16 cellular contexts compared by ENCODE assay signal in genomic region chr13:44129418-44129817, GRCh38.
DNase-seq lines count a peak whose midpoint lies in the region; ATAC-seq and TF ChIP-seq lines count a peak whose summit lies in the region.
"Had no signal": no experiment of that assay in that cellular context is flagged by ENCODE, and none has a peak within 500 bp of the region (broad histone marks: within the 10 kb centered on the region; RNA-seq: fewer than 3 reads in every experiment).

No MANE protein-coding gene starts in this region.

- no peaks in the 10 kb centered on the region for H3K9me3 Mint-ChIP-seq in activated CD4-positive, alpha-beta memory T cell treated with anti-CD3 and anti-CD28 coated beads, Interleukin-2, amount 10 ng/mL, durations not matched to agents 7 days and 5 days
- H3K9me3 Mint-ChIP-seq: CD4-positive, alpha-beta T cell; HFFc6 had no signal

- H3K27ac ChIP-seq in gastrocnemius medialis: peak overlapping the region; percentile 84 to 86 (median 85)
- H3K27ac ChIP-seq: C4-2B, HL-60 had no signal

- H3K36me3 ChIP-seq in gastrocnemius medialis (no peaks in the 10 kb centered on the region), BE2C (no peaks in the 10 kb centered on the region)

- H3K4me3 ChIP-seq in gastrocnemius medialis (no peak overlapping the region), BE2C (ENCODE audit: low read depth, low read length) (no peak overlapping the region)

- H3K36me3 Mint-ChIP-seq in activated CD4-positive, alpha-beta memory T cell treated with anti-CD3 and anti-CD28 coated beads, Interleukin-2, amount 10 ng/mL, durations not matched to agents 7 days and 5 days (ENCODE audit: low read depth): no peaks in the 10 kb centered on the region

- DNase-seq in G401 (ENCODE audit: low spot score) (peak; percentile 72), cerebellum (ENCODE audit: low spot score) (peak; percentile 41), left ventricle myocardium superior (no peak), gastrocnemius medialis (peak in 1 of 2 donors; percentile 52), BE2C (no peak)
- no peak for DNase-seq in activated CD4-positive, alpha-beta T cell treated with anti-CD3 and anti-CD28 coated beads, Interleukin-2, amount 50 U/mL, for 1 hour
- DNase-seq in activated CD4-positive, alpha-beta memory T cell treated with anti-CD3 and anti-CD28 coated beads, Interleukin-2, amount 10 ng/mL, durations not matched to agents 7 days and 5 days: no peak
- DNase-seq: Caco-2; CD4-positive, alpha-beta T cell; GDM1; GOT3; H7; HFFc6 had no signal

- no peak overlapping the region for H3K27ac Mint-ChIP-seq in activated CD4-positive, alpha-beta memory T cell treated with anti-CD3 and anti-CD28 coated beads, Interleukin-2, amount 10 ng/mL, durations not matched to agents 7 days and 5 days
- H3K27ac Mint-ChIP-seq: CD4-positive, alpha-beta T cell; HFFc6 had no signal

- POLR2A ChIA-PET in activated CD4-positive, alpha-beta memory T cell treated with anti-CD3 and anti-CD28 coated beads, Interleukin-2, amount 10 ng/mL, durations not matched to agents 7 days and 5 days (lab: Charles Lee): no interaction called here

- in situ Hi-C loops in G401 (cut with HindIII; ENCODE audit: low sequenced_read_pairs): no loop called here
- in situ Hi-C loops in gastrocnemius medialis (cut with MboI; ENCODE audit: low sequenced_read_pairs in 4 of 4): no loop called here

- H3K9me3 ChIP-seq in gastrocnemius medialis (no peaks in the 10 kb centered on the region), BE2C (no peaks in the 10 kb centered on the region)
- H3K9me3 ChIP-seq: Caco-2 had no signal

- intact Hi-C loops in left ventricle myocardium superior (cut with micrococcal nuclease) (loop anchor here (5.0 kb wide), 1 partner anchor 72 kb away; no protein-coding TSS in a partner anchor), gastrocnemius medialis (cut with DNase I; ENCODE audit: low total_unique reads) (loop anchor here (5.0 kb wide), 1 partner anchor 77 kb away; no protein-coding TSS in a partner anchor)

- H3K4me1 ChIP-seq in gastrocnemius medialis (peaks cover 22% of the 10 kb centered on the region in 2 donors), BE2C (no peaks in the 10 kb centered on the region)
- H3K4me1 ChIP-seq: Caco-2 had no signal

- H3K4me3 Mint-ChIP-seq in activated CD4-positive, alpha-beta memory T cell treated with anti-CD3 and anti-CD28 coated beads, Interleukin-2, amount 10 ng/mL, durations not matched to agents 7 days and 5 days: no peak overlapping the region
- H3K4me3 Mint-ChIP-seq: CD4-positive, alpha-beta T cell; HFFc6 had no signal

- ATAC-seq in left ventricle myocardium superior (peak; percentile 35), gastrocnemius medialis (peak; percentile 26 to 50)
- ATAC-seq: HCT116 had no signal

- no peaks in the 10 kb centered on the region for H3K4me1 Mint-ChIP-seq in activated CD4-positive, alpha-beta memory T cell treated with anti-CD3 and anti-CD28 coated beads, Interleukin-2, amount 10 ng/mL, durations not matched to agents 7 days and 5 days

- no peak for TF ChIP-seq POLR2A in gastrocnemius medialis (IDR thresholded peaks at IDR 0.05)

- CTCF ChIA-PET in activated CD4-positive, alpha-beta memory T cell treated with anti-CD3 and anti-CD28 coated beads, Interleukin-2, amount 10 ng/mL, durations not matched to agents 7 days and 5 days (lab: Charles Lee): no interaction called here

- no peaks in the 10 kb centered on the region for H3K27me3 ChIP-seq in gastrocnemius medialis
- H3K27me3 ChIP-seq in BE2C: peaks cover 10% of the 10 kb centered on the region; the same call in 1 of the 2 replicates

- H3K27me3 Mint-ChIP-seq in activated CD4-positive, alpha-beta memory T cell treated with anti-CD3 and anti-CD28 coated beads, Interleukin-2, amount 10 ng/mL, durations not matched to agents 7 days and 5 days: peaks cover 15% of the 10 kb centered on the region

- TF ChIP-seq CTCF in gastrocnemius medialis (IDR thresholded peaks at IDR 0.05 in 4 of 5, conservative IDR thresholded peaks at IDR 0.05 in 1 of 5) (no peak), BE2C (IDR thresholded peaks at IDR 0.05; ENCODE audit: low read depth, low read length) (no peak)

Comparison
In these comparisons a context has a peak if more than half of its experiments do, and no peak if none do; other contexts are left out.
1. DNase-seq: peak in G401 (single experiment) and cerebellum (single experiment); none in left ventricle myocardium superior (single experiment), activated CD4-positive, alpha-beta T cell treated with anti-CD3 and anti-CD28 coated beads, Interleukin-2, amount 50 U/mL, for 1 hour (single experiment), activated CD4-positive, alpha-beta memory T cell treated with anti-CD3 and anti-CD28 coated beads, Interleukin-2, amount 10 ng/mL, durations not matched to agents 7 days and 5 days (single experiment) and BE2C (single experiment).